Comparison of ENCODE assay signal across 2 cellular contexts in genomic region chr1:175864625-175865024, GRCh38.
A peak's percentile ranks its signal among the peaks of the same experiment; 100 is the strongest.
TF ChIP-seq lines count a peak whose summit lies in the region.

No MANE protein-coding gene starts in this region.

TF ChIP-seq in H1, 55 proteins besides CTCF, POLR2A, EP300 and RAD21 (continued from another document):
- no peak for TF ChIP-seq CHD7 (IDR thresholded peaks at IDR 0.05; ENCODE audit: insufficient replicate concordance, low read length)
- TF ChIP-seq CBX8 (IDR thresholded peaks at IDR 0.05; ENCODE audit: borderline replicate concordance, low read depth, low read length), result no peak
- peak; percentile 50; the same call in 1 of the 2 replicates for TF ChIP-seq E2F6 (IDR thresholded peaks at IDR 0.05)

TF ChIP-seq in neural cell, 6 proteins besides CTCF, POLR2A, EP300 and RAD21 (continued from another document):
- TF ChIP-seq REST (IDR thresholded peaks at IDR 0.05; ENCODE audit: borderline replicate concordance) (no peak), TAF1 (IDR thresholded peaks at IDR 0.05; ENCODE audit: low read depth) (no peak)
